Comparison of ENCODE assay signal across 17 cellular contexts in the genomic region with DNA sequence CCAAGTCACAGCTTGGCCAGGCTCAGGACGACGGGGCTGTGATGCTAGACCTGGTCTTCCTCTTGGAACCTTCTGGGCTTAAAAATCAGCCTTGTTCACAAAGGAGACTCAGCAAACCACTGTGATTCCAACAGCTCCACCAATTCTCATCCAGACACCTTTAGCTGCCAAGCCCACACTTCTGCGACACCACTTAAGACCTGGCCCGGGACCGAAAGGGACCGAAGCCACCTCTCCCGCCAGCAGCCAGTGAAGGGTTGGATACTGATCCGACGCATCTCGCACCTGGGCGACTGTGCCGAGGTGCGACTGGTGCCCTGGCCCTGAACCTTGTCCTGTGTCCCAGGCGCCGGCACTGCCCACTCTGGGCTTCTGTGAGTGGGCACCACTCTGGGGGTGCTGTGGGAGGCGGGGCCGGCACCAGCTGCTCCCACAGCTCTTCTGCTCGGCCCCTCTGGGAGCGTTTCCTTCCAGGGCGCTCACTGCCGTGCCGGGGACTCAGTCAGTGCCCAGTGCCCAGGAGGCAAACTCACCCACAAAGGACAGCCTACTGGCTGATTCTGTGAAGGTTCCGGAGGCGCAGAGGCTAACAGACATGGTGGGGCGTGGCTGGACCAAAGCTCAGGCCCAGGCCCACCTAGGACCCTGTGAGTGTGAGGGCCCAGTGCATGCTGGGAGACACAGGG. TPM values are rescaled to one million over a fixed set of nuclear protein-coding genes. Genes with fewer than 3 reads are reported as not detected.
"Had no signal": no experiment of that assay in that cellular context is flagged by ENCODE, and none has a peak within 500 bp of the region (broad histone marks: within the 10 kb centered on the region; RNA-seq: fewer than 3 reads in every experiment).

No MANE protein-coding gene starts in this region.

- DNase-seq: activated CD4-positive, alpha-beta memory T cell treated with anti-CD3 and anti-CD28 coated beads, Interleukin-2, amount 10 ng/mL, durations not matched to agents 7 days and 5 days; activated CD4-positive, alpha-beta T cell treated with anti-CD3 and anti-CD28 coated beads for 48 hours; activated CD4-positive, CD25-positive, alpha-beta regulatory T cell; activated gamma-delta T cell; activated naive CD8-positive, alpha-beta T cell treated with anti-CD3 and anti-CD28 coated beads, Interleukin-2, amount 50 U/mL, for 24 hours; activated T-cell treated with anti-CD3 and anti-CD28 coated beads, Interleukin-2, amount 50 U/mL, for 72 hours; immature natural killer cell; kidney glomerular epithelial cell; stimulated activated CD4-positive, alpha-beta T cell treated with anti-CD3 and anti-CD28 coated beads, Interleukin-4, amount 100 ng/mL, for 1 hour; stimulated activated naive CD4-positive, alpha-beta T cell treated with Interleukin-2 at 50 U/mL for 16 hours; T1000 had no signal

- H3K4me1 ChIP-seq: left lung, pancreas had no signal

- H3K9me3 ChIP-seq: pancreas had no signal

- H3K36me3 ChIP-seq: cardiac muscle cell, pancreas had no signal

- H3K27ac ChIP-seq: cardiac muscle cell, hepatocyte, left lung had no signal

- H3K4me1 Mint-ChIP-seq: activated CD4-positive, alpha-beta memory T cell treated with anti-CD3 and anti-CD28 coated beads, Interleukin-2, amount 10 ng/mL, durations not matched to agents 7 days and 5 days; activated naive CD8-positive, alpha-beta T cell treated with anti-CD3 and anti-CD28 coated beads, Interleukin-2, amount 50 U/mL, for 24 hours; immature natural killer cell had no signal

- ATAC-seq: activated naive CD8-positive, alpha-beta T cell treated with anti-CD3 and anti-CD28 coated beads, Interleukin-2, amount 50 U/mL, for 24 hours; activated T-cell treated with anti-CD3 and anti-CD28 coated beads, Interleukin-2, amount 50 U/mL, for 72 hours; left lung had no signal

- H3K27me3 Mint-ChIP-seq: activated CD4-positive, alpha-beta memory T cell treated with anti-CD3 and anti-CD28 coated beads, Interleukin-2, amount 10 ng/mL, durations not matched to agents 7 days and 5 days; activated naive CD8-positive, alpha-beta T cell treated with anti-CD3 and anti-CD28 coated beads, Interleukin-2, amount 50 U/mL, for 24 hours had no signal

- H3K4me3 Mint-ChIP-seq: activated CD4-positive, alpha-beta memory T cell treated with anti-CD3 and anti-CD28 coated beads, Interleukin-2, amount 10 ng/mL, durations not matched to agents 7 days and 5 days; activated naive CD8-positive, alpha-beta T cell treated with anti-CD3 and anti-CD28 coated beads, Interleukin-2, amount 50 U/mL, for 24 hours; activated T-cell treated with anti-CD3 and anti-CD28 coated beads, Interleukin-2, amount 50 U/mL, for 72 hours; immature natural killer cell; T-helper 1 cell treated with Interleukin-12 subunit alpha and Interleukin-12 subunit beta and Interleukin-4 antibody, amounts not matched to agents 30 μg/mL and 1 μg/mL, for 36 hours had no signal

- H3K9me3 Mint-ChIP-seq: activated naive CD8-positive, alpha-beta T cell treated with anti-CD3 and anti-CD28 coated beads, Interleukin-2, amount 50 U/mL, for 24 hours; activated T-cell treated with anti-CD3 and anti-CD28 coated beads, Interleukin-2, amount 50 U/mL, for 72 hours; immature natural killer cell; T-helper 1 cell treated with Interleukin-12 subunit alpha and Interleukin-12 subunit beta and Interleukin-4 antibody, amounts not matched to agents 30 μg/mL and 1 μg/mL, for 36 hours had no signal

- H3K79me2 ChIP-seq: hepatocyte had no signal

- H3K36me3 Mint-ChIP-seq: immature natural killer cell had no signal

- H3K27me3 ChIP-seq: cardiac muscle cell, hepatocyte, left lung, pancreas had no signal

- H3K4me3 ChIP-seq: cardiac muscle cell, hepatocyte, left lung, pancreas had no signal

- H3K27ac Mint-ChIP-seq: activated CD4-positive, alpha-beta memory T cell treated with anti-CD3 and anti-CD28 coated beads, Interleukin-2, amount 10 ng/mL, durations not matched to agents 7 days and 5 days; activated naive CD8-positive, alpha-beta T cell treated with anti-CD3 and anti-CD28 coated beads, Interleukin-2, amount 50 U/mL, for 24 hours; activated T-cell treated with anti-CD3 and anti-CD28 coated beads, Interleukin-2, amount 50 U/mL, for 72 hours; immature natural killer cell; T-helper 1 cell treated with Interleukin-12 subunit alpha and Interleukin-12 subunit beta and Interleukin-4 antibody, amounts not matched to agents 30 μg/mL and 1 μg/mL, for 36 hours had no signal

- H3K4me2 ChIP-seq: hepatocyte had no signal

- H2AFZ ChIP-seq: hepatocyte had no signal

RNA-seq across cellular contexts. Expression of a gene that starts 51.1 kb away (rescaled TPM):
- total RNA-seq: fibroblast of villous mesenchyme had no signal
